Comparison of ENCODE assay signal across 18 cellular contexts in genomic region chr6:82904860-82905259, GRCh38.
"Had no signal": no experiment of that assay in that cellular context is flagged by ENCODE, and none has a peak within 500 bp of the region (broad histone marks: within the 10 kb centered on the region; RNA-seq: fewer than 3 reads in every experiment).

No MANE protein-coding gene starts in this region.

- H3K4me1 ChIP-seq: sigmoid colon, stomach, thyroid gland had no signal

- H3K27ac ChIP-seq: epithelial cell of prostate, esophagus muscularis mucosa, gastrocnemius medialis, neutrophil, psoas muscle, sigmoid colon, skin epidermis, stomach, thyroid gland had no signal

- H3K36me3 ChIP-seq: esophagus muscularis mucosa, gastrocnemius medialis, neutrophil, sigmoid colon, stomach, thyroid gland had no signal

- FAIRE-seq: colon, urothelium cell line had no signal

- DNase-seq: effector memory CD8-positive, alpha-beta T cell; gastrocnemius medialis; glutamatergic neuron; islet precursor cell; left cardiac atrium; naive thymus-derived CD4-positive, alpha-beta T cell; psoas muscle; sigmoid colon; stimulated activated CD4-positive, alpha-beta T cell treated with anti-CD3 and anti-CD28 coated beads, Interleukin-2, amount 100 ng/mL, for 24 hours; stimulated activated naive CD4-positive, alpha-beta T cell; stomach; thyroid gland had no signal

- H3K9me3 ChIP-seq: esophagus muscularis mucosa, gastrocnemius medialis, neutrophil, psoas muscle, sigmoid colon, stomach, thyroid gland had no signal

- H3K27me3 ChIP-seq: esophagus muscularis mucosa, gastrocnemius medialis, neutrophil, sigmoid colon, stomach, thyroid gland had no signal

- H3K4me3 ChIP-seq: esophagus muscularis mucosa, gastrocnemius medialis, psoas muscle, sigmoid colon, skin epidermis, stomach, thyroid gland had no signal

- ATAC-seq: effector memory CD8-positive, alpha-beta T cell; gastrocnemius medialis; left cardiac atrium; naive thymus-derived CD4-positive, alpha-beta T cell; psoas muscle had no signal
